ENCODE assay signal across 8 cellular contexts in genomic region chr2:201151127-201152074, GRCh38. TPM values are rescaled to one million over a fixed set of nuclear protein-coding genes. Genes with fewer than 3 reads are reported as not detected.
DNase-seq lines count a peak whose midpoint lies in the region; ATAC-seq and TF ChIP-seq lines count a peak whose summit lies in the region.

No MANE protein-coding gene starts in this region.

- H3K4me1 ChIP-seq in heart right ventricle = peaks cover 6 to 90% (median 47%) of the 10 kb centered on the region in 9 donors
- H3K4me1 ChIP-seq in stomach smooth muscle (ENCODE audit: control insufficient read depth, insufficient read depth, low read length) = peaks cover 13% of the 10 kb centered on the region

- H3K9me3 ChIP-seq in heart right ventricle (no peaks in the 10 kb centered on the region), stomach smooth muscle (ENCODE audit: control insufficient read depth in 2 of 2, low read length in 2 of 2) (no peaks in the 10 kb centered on the region)

- H3K36me3 Mint-ChIP-seq in WTC11 = peaks cover 4% of the 10 kb centered on the region

- H3K4me3 ChIP-seq in heart right ventricle (peak overlapping the region in 1 of 10 donors; percentile 3), stomach smooth muscle (ENCODE audit: low read length in 2 of 2) (no peak overlapping the region)

- no peaks in the 10 kb centered on the region for H3K27me3 Mint-ChIP-seq in WTC11 (ENCODE audit: low read depth)

- H3K4me1 Mint-ChIP-seq in WTC11 = peaks cover 16% of the 10 kb centered on the region

- no peaks in the 10 kb centered on the region for H3K9me3 Mint-ChIP-seq in WTC11

- H3K4me3 Mint-ChIP-seq in WTC11 = no peak overlapping the region

- H3K27ac ChIP-seq in heart right ventricle = peak overlapping the region; percentile 31 to 94 (median 74)
- H3K27ac ChIP-seq in stomach smooth muscle (ENCODE audit: low read length) = peak overlapping the region; percentile 46

- POLR2A ChIA-PET in WTC11 (lab: Charles Lee) = no interaction called here

- intact Hi-C loops in heart right ventricle (cut with DNase I) = loop anchor here in 4 of 10 donors (10.0 kb wide), 2 partner anchors 77 to 187 kb away; partner anchors contain the start of genes HYCC2 (in 3 of the 4), NDUFB3 (in 3 of the 4) and ORC2 (in 1 of the 4)

- H3K36me3 ChIP-seq in heart right ventricle (peaks cover 0 to 100% (median 68%) of the 10 kb centered on the region in 9 donors), stomach smooth muscle (ENCODE audit: control insufficient read depth in 2 of 2, insufficient read depth in 2 of 2, low read length in 2 of 2) (peaks cover 34 to 39% of the 10 kb centered on the region in 2 donors)

- ATAC-seq in GM19455 (IDR thresholded peaks at IDR 0.05; ENCODE audit: unreplicated experiment) (peak; percentile 75), HG03565 (IDR thresholded peaks at IDR 0.05; ENCODE audit: unreplicated experiment) (peak; percentile 83), WTC11 (no peak), heart right ventricle (peak in 6 of 8 donors; percentile 33 to 69 (median 40))

- CTCF ChIA-PET in WTC11 (lab: Charles Lee) = no interaction called here

- WGBS in heart right ventricle, 2 donors = 52 to 56% methylated on average over 9 of the region's 9 CpGs

- H3K27me3 ChIP-seq in heart right ventricle (no peaks in the 10 kb centered on the region), stomach smooth muscle (ENCODE audit: control insufficient read depth in 1 of 2, insufficient read depth in 2 of 2, low read length in 2 of 2) (no peaks in the 10 kb centered on the region)

- H3K9ac ChIP-seq in stomach smooth muscle (ENCODE audit: low read length in 2 of 2) = no peak overlapping the region

- DNase-seq in CD1c-positive myeloid dendritic cell (ENCODE audit: extremely low spot score) (peak; percentile 83), WTC11 (ENCODE audit: low spot score) (no peak), heart right ventricle (no peak), NCI-H1436 treated with DMSO at 0.1 percent for 48 hours (lab: John Stamatoyannopoulos, UW) (no peak)
- DNase-seq in NK-92 treated with Interleukin-12 subunit alpha and Interleukin-12 subunit beta, amount 100 ng/mL, for 24 hours (lab: John Stamatoyannopoulos, UW) = no peak

- no peak for TF ChIP-seq CTCF in WTC11 (IDR thresholded peaks at IDR 0.05)
- no peak for TF ChIP-seq CTCF in heart right ventricle (IDR thresholded peaks at IDR 0.05)

- peak overlapping the region; percentile 64; the same call in 1 of the 2 replicates for H3K27ac Mint-ChIP-seq in WTC11

TF ChIP-seq in WTC11, 78 proteins besides CTCF, POLR2A, EP300 and RAD21:
- TF ChIP-seq NFYB (CRISPR knock-in tag; conservative IDR thresholded peaks at IDR 0.05; ENCODE audit: low read depth) = no peak

RNA-seq across cellular contexts. Expression of gene CASP10, which starts 31.5 kb away (rescaled TPM):
- 2.8 to 2.9 TPM (median 2.8 TPM) in 3 replicates for total RNA-seq in WTC11 (2021)
- 10 to 100 TPM in 1 of 10 donors, 1 to 10 TPM in 9; 4.6 to 13.2 (median 5.6) TPM for total RNA-seq in heart right ventricle
- 1 to 10 TPM; 2.0 to 5.9 TPM for polyA plus RNA-seq in heart right ventricle

RNA-seq across cellular contexts. Expression of gene CFLAR, which starts 35.4 kb away (rescaled TPM):
- total RNA-seq in WTC11 (2021) (18.2 to 21.5 TPM (median 19.9 TPM) in 3 replicates), heart right ventricle (100 to 1,000 TPM; 171 to 257 (median 212) TPM)
- polyA plus RNA-seq in heart right ventricle = 100 to 1,000 TPM in 1 of 2 donors, 10 to 100 TPM in 1; 91.5 to 164 TPM
